In the genomic region with DNA sequence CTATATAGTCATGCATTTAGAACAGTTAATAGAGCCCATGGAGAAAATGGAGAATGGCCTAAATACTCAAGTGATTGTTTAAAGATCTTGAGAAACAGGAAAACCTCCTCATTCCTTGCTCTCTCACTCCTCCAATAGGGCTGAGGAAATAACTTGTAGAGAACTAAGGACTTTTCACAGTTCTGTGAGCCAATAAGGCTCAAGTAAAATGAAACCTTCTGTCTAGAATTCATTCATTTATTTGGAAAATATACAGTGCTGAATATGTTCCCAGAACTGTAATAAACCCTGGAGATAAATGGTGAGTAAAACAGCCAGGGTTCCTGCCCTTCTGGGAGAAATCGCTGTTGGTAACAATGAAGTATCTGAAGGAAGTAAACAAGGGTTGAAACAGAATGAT, we compare ENCODE assay signal across 16 cellular contexts. TPM values are rescaled to one million over a fixed set of nuclear protein-coding genes. Genes with fewer than 3 reads are reported as not detected.
DNase-seq lines count a peak whose midpoint lies in the region; ATAC-seq, FAIRE-seq and TF ChIP-seq lines count a peak whose summit lies in the region.
"Had no signal": no experiment of that assay in that cellular context is flagged by ENCODE, and none has a peak within 500 bp of the region (broad histone marks: within the 10 kb centered on the region; RNA-seq: fewer than 3 reads in every experiment).

No MANE protein-coding gene starts in this region.

- H3K27ac Mint-ChIP-seq in astrocyte (ENCODE audit: unreplicated experiment) = no peak overlapping the region
- H3K27ac Mint-ChIP-seq in GM23338 = no peak overlapping the region
- H3K27ac Mint-ChIP-seq: activated T-cell treated with anti-CD3 and anti-CD28 coated beads, Interleukin-2, amount 50 U/mL, for 72 hours had no signal

- peak overlapping the region in 1 of 2 experiments; percentile 47; a peak in 2 of 4 replicates for H3K4me3 ChIP-seq in HCT116 (replicated peaks in 1 of 2; ENCODE audit: low read depth in 1 of 2, low read length in 2 of 2)
- no peak overlapping the region for H3K4me3 ChIP-seq in astrocyte (ENCODE audit: insufficient read depth, low read depth, low read length)
- H3K4me3 ChIP-seq in hepatocyte = no peak overlapping the region
- no peak overlapping the region for H3K4me3 ChIP-seq in GM23338

- 53% methylated on average over 1 of the region's 1 CpG for WGBS in hepatocyte (ENCODE audit: low lambda C conversion rate, missing lambda C conversion rate)

- intact Hi-C loops in HCT116 (cut with micrococcal nuclease) = no loop called here

- ATAC-seq in HCT116 (no peak), GM23338 (no peak), HG03354 (IDR thresholded peaks at IDR 0.05; ENCODE audit: poor library complexity, severe bottlenecking, unreplicated experiment) (no peak)
- ATAC-seq: activated T-cell treated with anti-CD3 and anti-CD28 coated beads, Interleukin-2, amount 50 U/mL, for 72 hours had no signal

- H3K9me3 Mint-ChIP-seq in astrocyte (ENCODE audit: unreplicated experiment) (no peaks in the 10 kb centered on the region), GM23338 (no peaks in the 10 kb centered on the region)
- H3K9me3 Mint-ChIP-seq: activated T-cell treated with anti-CD3 and anti-CD28 coated beads, Interleukin-2, amount 50 U/mL, for 72 hours had no signal

- BruUV-seq in HCT116 (replicated peaks; lab: Mats Ljungman, UMichigan) = no TSS peak

- H3K27me3 Mint-ChIP-seq in astrocyte (ENCODE audit: low read depth, unreplicated experiment) = no peaks in the 10 kb centered on the region
- H3K27me3 Mint-ChIP-seq in GM23338 (ENCODE audit: insufficient read depth, low read depth, poor library complexity) = peaks cover 8% of the 10 kb centered on the region

- H3K9me2 ChIP-seq in HCT116 (ENCODE audit: insufficient read depth) = no peaks in the 10 kb centered on the region
- H3K9me2 ChIP-seq in hepatocyte (replicated peaks; ENCODE audit: insufficient read depth) = no peaks in the 10 kb centered on the region
- H3K9me2 ChIP-seq in GM23338 (ENCODE audit: insufficient read depth) = no peaks in the 10 kb centered on the region

- no peak for TF ChIP-seq RAD21 in HCT116 (IDR thresholded peaks at IDR 0.05; ENCODE audit: low read depth)

- H3K4me3 Mint-ChIP-seq in astrocyte (ENCODE audit: unreplicated experiment) = no peak overlapping the region
- H3K4me3 Mint-ChIP-seq in GM23338 = no peak overlapping the region
- H3K4me3 Mint-ChIP-seq: activated T-cell treated with anti-CD3 and anti-CD28 coated beads, Interleukin-2, amount 50 U/mL, for 72 hours had no signal

- peaks cover 21 to 44% of the 10 kb centered on the region in 2 experiments for H3K4me1 ChIP-seq in HCT116 (ENCODE audit: control insufficient read depth in 1 of 2, insufficient read depth in 2 of 2, low read length in 2 of 2)
- H3K4me1 ChIP-seq in astrocyte (ENCODE audit: insufficient read depth, low read length) = peaks cover 24% of the 10 kb centered on the region
- H3K4me1 ChIP-seq in hepatocyte (ENCODE audit: insufficient read depth) = peaks cover 68% of the 10 kb centered on the region
- H3K4me1 ChIP-seq in GM23338 (ENCODE audit: insufficient read depth) = peaks cover 14% of the 10 kb centered on the region; the same call in 1 of the 2 replicates

- H3K36me3 Mint-ChIP-seq in astrocyte (ENCODE audit: low read depth, unreplicated experiment) (no peaks in the 10 kb centered on the region), GM23338 (ENCODE audit: low read depth) (no peaks in the 10 kb centered on the region)

- DNase-seq in AG08395 (ENCODE audit: low spot score) (peak; percentile 15), HCT116 (ENCODE audit: low read depth, low spot score) (no peak), astrocyte (ENCODE audit: low read depth) (peak; percentile 49), hepatocyte (ENCODE audit: low spot score) (no peak), GM23338 (ENCODE audit: low spot score) (no peak), NCI-H524 (lab: John Stamatoyannopoulos, UW) (no peak)
- DNase-seq in stimulated activated CD4-positive, alpha-beta T cell treated with anti-CD3 and anti-CD28 coated beads, Interleukin-2, amount 100 ng/mL, for 48 hours = no peak
- DNase-seq: activated CD4-positive, alpha-beta T cell treated with anti-CD3 and anti-CD28 coated beads, Interleukin-2, amount 50 U/mL, for 4 hours; activated T-cell treated with anti-CD3 and anti-CD28 coated beads, Interleukin-2, amount 50 U/mL, for 72 hours; amygdala; NCI-H1930; NCI-H69; stimulated activated CD4-positive, alpha-beta T cell treated with anti-CD3 and anti-CD28 coated beads, Interleukin-12 subunit alpha, Interleukin-12 subunit beta, amount 100 ng/mL, for 4 hours had no signal

- peaks cover 44% of the 10 kb centered on the region for H3K4me1 Mint-ChIP-seq in astrocyte (ENCODE audit: low read depth, unreplicated experiment)
- H3K4me1 Mint-ChIP-seq in GM23338 = peaks cover 29% of the 10 kb centered on the region

- no peak for TF ChIP-seq POLR2A in HCT116 (IDR thresholded peaks at IDR 0.05; ENCODE audit: borderline replicate concordance, extremely low read depth, insufficient read depth, insufficient read length)

- H3K27me3 ChIP-seq in HCT116 (ENCODE audit: insufficient read depth, low read length) (no peaks in the 10 kb centered on the region), astrocyte (ENCODE audit: insufficient read depth, low read length) (no peaks in the 10 kb centered on the region), hepatocyte (no peaks in the 10 kb centered on the region), GM23338 (ENCODE audit: insufficient read depth) (no peaks in the 10 kb centered on the region)

- H3K27ac ChIP-seq in HCT116 (ENCODE audit: low read depth, low read length) = no peak overlapping the region
- H3K27ac ChIP-seq in astrocyte (ENCODE audit: low read depth, low read length) = no peak overlapping the region
- peak overlapping the region; percentile 75 for H3K27ac ChIP-seq in hepatocyte
- H3K27ac ChIP-seq in GM23338 (ENCODE audit: low read depth) = no peak overlapping the region

- no peaks in the 10 kb centered on the region for H3F3A ChIP-seq in GM23338 (replicated peaks; ENCODE audit: low read depth)

- no peak for FAIRE-seq in astrocyte (lab: Jason Lieb, UNC)
- FAIRE-seq: frontal cortex had no signal

- H3K9ac ChIP-seq in HCT116 (ENCODE audit: low read length) (peak overlapping the region; percentile 24; the same call in 1 of the 2 replicates), astrocyte (ENCODE audit: low read length) (no peak overlapping the region)

- H4K20me1 ChIP-seq in HCT116 (ENCODE audit: insufficient read depth) = no peaks in the 10 kb centered on the region
- no peaks in the 10 kb centered on the region for H4K20me1 ChIP-seq in astrocyte (ENCODE audit: insufficient read depth, low read length)
- no peaks in the 10 kb centered on the region for H4K20me1 ChIP-seq in hepatocyte (ENCODE audit: insufficient read depth, poor library complexity, severe bottlenecking)
- H4K20me1 ChIP-seq in GM23338 (replicated peaks; ENCODE audit: insufficient read depth) = no peaks in the 10 kb centered on the region

- H2AFZ ChIP-seq in HCT116 (ENCODE audit: low read depth, low read length, poor library complexity, severe bottlenecking) (peak overlapping the region; percentile 50), astrocyte (ENCODE audit: low read depth, low read length) (no peak overlapping the region), hepatocyte (no peak overlapping the region), GM23338 (no peak overlapping the region)

- H3K9me3 ChIP-seq in HCT116 (ENCODE audit: control insufficient read depth in 1 of 2, insufficient read depth in 1 of 2, low read depth in 1 of 2, low read length in 2 of 2) = no peaks in the 10 kb centered on the region
- no peaks in the 10 kb centered on the region for H3K9me3 ChIP-seq in astrocyte (ENCODE audit: insufficient read depth, low read depth, low read length)
- H3K9me3 ChIP-seq in hepatocyte (ENCODE audit: low read depth) = no peaks in the 10 kb centered on the region

- H3K79me2 ChIP-seq in HCT116 (ENCODE audit: insufficient read depth, low read length) = no peaks in the 10 kb centered on the region
- no peaks in the 10 kb centered on the region for H3K79me2 ChIP-seq in astrocyte (ENCODE audit: insufficient read depth, low read length)
- no peaks in the 10 kb centered on the region for H3K79me2 ChIP-seq in hepatocyte
- H3K79me2 ChIP-seq in GM23338 (replicated peaks; ENCODE audit: insufficient read depth) = no peaks in the 10 kb centered on the region

- TF ChIP-seq CTCF in HCT116 (IDR thresholded peaks at IDR 0.05 in 2 of 3, conservative IDR thresholded peaks at IDR 0.05 in 1 of 3; ENCODE audit: borderline replicate concordance in 1 of 3, insufficient read depth in 1 of 3, low read depth in 2 of 3, low read length in 2 of 3) (no peak), astrocyte (IDR thresholded peaks at IDR 0.05; ENCODE audit: insufficient read depth, low read depth, low read length) (no peak), hepatocyte (IDR thresholded peaks at IDR 0.05; ENCODE audit: poor library complexity) (no peak), GM23338 (conservative IDR thresholded peaks at IDR 0.05; ENCODE audit: low read depth in 2 of 2) (no peak)

- RAD21 ChIA-PET in HCT116 (lab: Charles Lee; ENCODE audit: low non-redundant PET in 1 of 2, low total read pairs in 2 of 2, uncharacterized antibody in 2 of 2, unreplicated experiment in 2 of 2) = no interaction called here

- H3K4me2 ChIP-seq in HCT116 (ENCODE audit: low read length) (peak overlapping the region; percentile 88), astrocyte (ENCODE audit: low read length) (peak overlapping the region; percentile 69), hepatocyte (peak overlapping the region; percentile 20), GM23338 (no peak overlapping the region)

- CTCF ChIA-PET in HCT116 (lab: Charles Lee) = interaction anchor here (1.0 kb wide), 1 partner anchor 54 kb away, joined by 4 read pairs; no protein-coding TSS in a partner anchor

- POLR2A ChIA-PET in HCT116 (lab: Charles Lee) = no interaction called here

- H3K36me3 ChIP-seq in HCT116 (ENCODE audit: control insufficient read depth in 1 of 2, insufficient read depth in 2 of 2, low read length in 2 of 2) = no peaks in the 10 kb centered on the region
- no peaks in the 10 kb centered on the region for H3K36me3 ChIP-seq in astrocyte (ENCODE audit: insufficient read depth, low read length)
- no peaks in the 10 kb centered on the region for H3K36me3 ChIP-seq in hepatocyte (replicated peaks; ENCODE audit: insufficient read depth, low read depth)
- H3K36me3 ChIP-seq in GM23338 (ENCODE audit: insufficient read depth) = no peaks in the 10 kb centered on the region

TF ChIP-seq in HCT116, 20 proteins besides CTCF, POLR2A, EP300 and RAD21 (continues in another document):
- no peak for TF ChIP-seq POLR2AphosphoS5 (IDR thresholded peaks at IDR 0.05; ENCODE audit: low read depth, low read length)

TF ChIP-seq in GM23338, 12 proteins besides CTCF, POLR2A, EP300 and RAD21 (continues in another document):
- TF ChIP-seq EZH2phosphoT487 (IDR thresholded peaks at IDR 0.05; ENCODE audit: unreplicated experiment) = no peak
- TF ChIP-seq NANOG (IDR thresholded peaks at IDR 0.05; ENCODE audit: borderline replicate concordance) = no peak
- no peak for TF ChIP-seq ZNF331 (CRISPR knock-in tag; IDR thresholded peaks at IDR 0.05; ENCODE audit: low read depth)

RNA-seq across cellular contexts. Expression of a gene that starts 35.3 kb away (rescaled TPM):
- 0.07 TPM for total RNA-seq in HCT116 (2021; ENCODE audit: unreplicated experiment)
- polyA plus RNA-seq in HCT116 (2012) = 0.04 TPM in 2 replicates
- 4.6 and 5.7 TPM in 2 replicates for total RNA-seq in astrocyte
- 20.8 and 24.8 TPM in 2 replicates for total RNA-seq in hepatocyte
- polyA plus RNA-seq in hepatocyte = 13.6 and 13.9 TPM in 2 replicates
- 1.6 and 1.7 TPM in 2 replicates for total RNA-seq in GM23338 (2014; rRNA removed; shearing (Covaris generic))
- 1.2 TPM in 2 replicates for polyA plus RNA-seq in GM23338 (2016; fragmentation: Nextera tagmentation; extraction: Ambion mirVana)
- total RNA-seq: mononuclear cell had no signal

Comparison
In these comparisons a context has a peak if more than half of its experiments do, and no peak if none do; other contexts are left out.
1. DNase-seq: peak in AG08395 (single experiment) and astrocyte (single experiment); none in HCT116 (single experiment), hepatocyte (single experiment), GM23338 (single experiment), NCI-H524 (0 of 2) and stimulated activated CD4-positive, alpha-beta T cell treated with anti-CD3 and anti-CD28 coated beads, Interleukin-2, amount 100 ng/mL, for 48 hours (0 of 2).